Comparison of ENCODE assay signal across 21 cellular contexts in genomic region chr2:118991554-118991953, GRCh38. TPM values are rescaled to one million over a fixed set of nuclear protein-coding genes. Genes with fewer than 3 reads are reported as not detected.
A peak's percentile ranks its signal among the peaks of the same experiment; 100 is the strongest.
DNase-seq lines count a peak whose midpoint lies in the region; ATAC-seq, FAIRE-seq and TF ChIP-seq lines count a peak whose summit lies in the region.
"Had no signal": no experiment of that assay in that cellular context is flagged by ENCODE, and none has a peak within 500 bp of the region (broad histone marks: within the 10 kb centered on the region; RNA-seq: fewer than 3 reads in every experiment).

No MANE protein-coding gene starts in this region.

- H3K9me3 Mint-ChIP-seq in naive thymus-derived CD8-positive, alpha-beta T cell: peaks cover 0 to 2% (median 0%) of the 10 kb centered on the region in 9 donors
- H3K9me3 Mint-ChIP-seq: CD4-positive, alpha-beta T cell had no signal

- H3K36me3 ChIP-seq in kidney (ENCODE audit: control insufficient read depth in 1 of 2, insufficient read depth in 2 of 2, low read length in 2 of 2) (no peaks in the 10 kb centered on the region), upper lobe of right lung (no peaks in the 10 kb centered on the region)
- H3K36me3 ChIP-seq: HAP-1 had no signal

- H3K9me3 ChIP-seq in kidney (ENCODE audit: control insufficient read depth in 1 of 2, low read length in 2 of 2): no peaks in the 10 kb centered on the region
- H3K9me3 ChIP-seq in upper lobe of right lung: no peaks in the 10 kb centered on the region
- H3K9me3 ChIP-seq: A549, Caco-2, HAP-1 had no signal

- intact Hi-C loops in kidney (cut with DNase I): no loop called here
- intact Hi-C loops in upper lobe of right lung (cut with DNase I): no loop called here

- FAIRE-seq in kidney (lab: Jason Lieb, UNC): no peak
- FAIRE-seq: A549, D721Med, G401.6, GM12891, HepG2 had no signal

- no peak for ATAC-seq in upper lobe of right lung
- ATAC-seq in naive thymus-derived CD8-positive, alpha-beta T cell: no peak
- ATAC-seq: A549, HepG2 had no signal

- no peak overlapping the region for H3K4me3 ChIP-seq in kidney (ENCODE audit: low read length in 2 of 2)
- H3K4me3 ChIP-seq in upper lobe of right lung: no peak overlapping the region
- H3K4me3 ChIP-seq: A549, GM23248, HAP-1 had no signal

- H3K36me3 Mint-ChIP-seq in naive thymus-derived CD8-positive, alpha-beta T cell: no peaks in the 10 kb centered on the region

- no peak overlapping the region for H3K4me3 Mint-ChIP-seq in naive thymus-derived CD8-positive, alpha-beta T cell
- H3K4me3 Mint-ChIP-seq: CD4-positive, alpha-beta T cell had no signal

- H3K4me1 Mint-ChIP-seq in naive thymus-derived CD8-positive, alpha-beta T cell: peaks cover 13 to 37% (median 16%) of the 10 kb centered on the region in 4 donors

- no peak for TF ChIP-seq CTCF in kidney (IDR thresholded peaks at IDR 0.05; ENCODE audit: borderline replicate concordance, extremely low read depth, insufficient read depth)
- no peak for TF ChIP-seq CTCF in upper lobe of right lung (IDR thresholded peaks at IDR 0.05)

- H3K27me3 Mint-ChIP-seq in naive thymus-derived CD8-positive, alpha-beta T cell: peaks cover 0 to 4% (median 2%) of the 10 kb centered on the region in 5 donors

- POLR2A ChIA-PET in naive thymus-derived CD8-positive, alpha-beta T cell (lab: Charles Lee): interaction anchor here (1.0 kb wide), 1 partner anchor 109 kb away, joined by 3 read pairs; no protein-coding TSS in a partner anchor

- no peak overlapping the region for H3K9ac ChIP-seq in kidney (ENCODE audit: low read length in 2 of 2)
- H3K9ac ChIP-seq: GM23248 had no signal

- DNase-seq in activated CD8-positive, alpha-beta memory T cell treated with anti-CD3 and anti-CD28 coated beads, Interleukin-2, amount 50 U/mL, for 48 hours: peak; percentile 12
- DNase-seq in activated CD8-positive, alpha-beta memory T cell treated with anti-CD3 and anti-CD28 coated beads for 24 hours: no peak
- DNase-seq in kidney: peak; percentile 17
- DNase-seq in mesenteric fat pad (ENCODE audit: low spot score): peak; percentile 60
- DNase-seq in upper lobe of right lung: peak; percentile 21
- DNase-seq in NCI-H1930 (lab: John Stamatoyannopoulos, UW): no peak
- DNase-seq in naive thymus-derived CD8-positive, alpha-beta T cell: no peak
- DNase-seq in 8988T: no peak
- DNase-seq: AML-193; Caco-2; CD4-positive, alpha-beta T cell; GM23248 had no signal

- H3K4me1 ChIP-seq in kidney (ENCODE audit: control insufficient read depth in 1 of 2, insufficient read depth in 1 of 2, low read depth in 1 of 2, low read length in 2 of 2) (no peaks in the 10 kb centered on the region), upper lobe of right lung (peaks cover 3% of the 10 kb centered on the region)
- H3K4me1 ChIP-seq: A549, Caco-2, HAP-1 had no signal

- no peaks in the 10 kb centered on the region for H3K27me3 ChIP-seq in upper lobe of right lung

- H3K27ac Mint-ChIP-seq in naive thymus-derived CD8-positive, alpha-beta T cell: peak overlapping the region in 1 of 10 donors; percentile 9
- H3K27ac Mint-ChIP-seq: CD4-positive, alpha-beta T cell had no signal

- H3K27ac ChIP-seq in kidney (ENCODE audit: low read depth in 2 of 2, low read length in 2 of 2) (no peak overlapping the region), upper lobe of right lung (no peak overlapping the region)
- H3K27ac ChIP-seq: A549, C4-2B, GM23248 had no signal

RNA-seq across cellular contexts. Expression of gene MARCO, which starts 49.6 kb away (rescaled TPM):
- total RNA-seq in kidney (4.6 TPM), mesenteric fat pad (92.5 TPM), upper lobe of right lung (165 TPM)
- polyA plus RNA-seq in kidney (ENCODE audit: insufficient read depth, low read depth, low replicate concordance): 0.65 TPM
- total RNA-seq in naive thymus-derived CD8-positive, alpha-beta T cell: not detected
- not detected for polyA plus RNA-seq in naive thymus-derived CD8-positive, alpha-beta T cell
- total RNA-seq: GM23248, H4, HepG2 had no signal
- polyA plus RNA-seq: BJ, GM23248, HepG2 had no signal

Comparison
In these comparisons a context has a peak if more than half of its experiments do, and no peak if none do; other contexts are left out.
1. DNase-seq: peak in activated CD8-positive, alpha-beta memory T cell treated with anti-CD3 and anti-CD28 coated beads, Interleukin-2, amount 50 U/mL, for 48 hours (single experiment), kidney (single experiment), mesenteric fat pad (single experiment) and upper lobe of right lung (single experiment); none in activated CD8-positive, alpha-beta memory T cell treated with anti-CD3 and anti-CD28 coated beads for 24 hours (single experiment), NCI-H1930 (0 of 2), naive thymus-derived CD8-positive, alpha-beta T cell (0 of 10) and 8988T (single experiment).
2. RNA of gene MARCO, which starts 49.6 kb away (total RNA-seq): 165 TPM in upper lobe of right lung (single experiment) and 92.5 TPM in mesenteric fat pad (single experiment); 4.6 TPM in kidney (single experiment) and not detected in naive thymus-derived CD8-positive, alpha-beta T cell; every median in the first group is over 10 times any median in the second.